Comparison of ENCODE assay signal across 8 cellular contexts in the genomic region with DNA sequence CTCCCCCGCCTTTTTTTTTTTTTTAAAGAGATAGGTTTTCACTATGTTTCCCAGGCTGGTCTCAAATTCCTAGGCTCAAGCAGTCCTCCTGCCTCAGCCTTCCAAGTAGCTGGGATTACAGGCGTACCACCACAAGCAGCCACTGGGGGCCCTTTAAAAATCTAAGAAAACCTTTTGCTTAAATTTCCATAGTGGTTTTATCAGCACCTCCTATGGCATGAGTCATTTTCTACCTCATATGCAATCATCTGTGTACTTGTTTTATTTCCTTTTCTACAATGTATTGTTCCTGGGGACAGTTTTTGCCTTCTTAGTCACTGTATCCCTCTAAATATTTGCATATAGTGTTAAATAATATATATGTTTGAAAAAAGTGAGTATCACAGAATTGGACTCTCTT. TPM values are rescaled to one million over a fixed set of nuclear protein-coding genes. Genes with fewer than 3 reads are reported as not detected.
DNase-seq lines count a peak whose midpoint lies in the region; ATAC-seq and TF ChIP-seq lines count a peak whose summit lies in the region.

No MANE protein-coding gene starts in this region.

- DNase-seq in CD8-positive, alpha-beta T cell = peak in 3 of 7 experiments; percentile 49 to 66 (median 54)
- DNase-seq in HCT116 (ENCODE audit: low read depth, low spot score) (peak; percentile 65), RPMI7951 (ENCODE audit: low read depth) (peak; percentile 72), mesenchymal stem cell (peak; percentile 75), G401 (ENCODE audit: low spot score) (no peak), SKM-1 (lab: John Stamatoyannopoulos, UW; ENCODE audit: unreplicated experiment) (no peak), OCI-M2 (lab: John Stamatoyannopoulos, UW; ENCODE audit: unreplicated experiment) (no peak)
- DNase-seq in activated naive CD8-positive, alpha-beta T cell treated with anti-CD3 and anti-CD28 coated beads, Interleukin-2, amount 10 ng/mL, durations not matched to agents 7 days and 5 days = no peak

- no peaks in the 10 kb centered on the region for H3K9me3 ChIP-seq in CD8-positive, alpha-beta T cell (ENCODE audit: low read length)
- H3K9me3 ChIP-seq in HCT116 (ENCODE audit: control insufficient read depth in 1 of 2, insufficient read depth in 1 of 2, low read depth in 1 of 2, low read length in 2 of 2) (no peaks in the 10 kb centered on the region), mesenchymal stem cell (ENCODE audit: control insufficient read depth, low read length) (no peaks in the 10 kb centered on the region)

- POLR2A ChIA-PET in CD8-positive, alpha-beta T cell (lab: Charles Lee) = no interaction called here
- POLR2A ChIA-PET in HCT116 (lab: Charles Lee) = no interaction called here
- POLR2A ChIA-PET in activated naive CD8-positive, alpha-beta T cell treated with anti-CD3 and anti-CD28 coated beads, Interleukin-2, amount 10 ng/mL, durations not matched to agents 7 days and 5 days (lab: Charles Lee) = interaction anchor here (0.6 to 0.7 kb wide), 2 partner anchors 27 to 32 kb away, joined by 3 read pairs; no protein-coding TSS in a partner anchor

- peaks cover 87% of the 10 kb centered on the region for H3K4me1 Mint-ChIP-seq in CD8-positive, alpha-beta T cell (ENCODE audit: low read depth)
- H3K4me1 Mint-ChIP-seq in activated naive CD8-positive, alpha-beta T cell treated with anti-CD3 and anti-CD28 coated beads, Interleukin-2, amount 10 ng/mL, durations not matched to agents 7 days and 5 days = peaks cover 52% of the 10 kb centered on the region

- intact Hi-C loops in CD8-positive, alpha-beta T cell (cut with DNase I, micrococcal nuclease) = loop anchor here (1.0 to 2.0 kb wide), 4 partner anchors 12 to 73 kb away; a partner anchor contains a TSS
- intact Hi-C loops in HCT116 (cut with micrococcal nuclease) = no loop called here

- H3K4me1 ChIP-seq in CD8-positive, alpha-beta T cell (ENCODE audit: insufficient read depth, low read length) = peaks cover 63% of the 10 kb centered on the region
- H3K4me1 ChIP-seq in HCT116 (ENCODE audit: control insufficient read depth in 1 of 2, insufficient read depth in 2 of 2, low read length in 2 of 2) (peaks cover 16 to 33% of the 10 kb centered on the region in 2 experiments), mesenchymal stem cell (ENCODE audit: control insufficient read depth, insufficient read depth, low read depth, low read length) (peaks cover 8% of the 10 kb centered on the region)

- H2AK5ac ChIP-seq in mesenchymal stem cell (ENCODE audit: low read length, severe bottlenecking) = no peak overlapping the region

- H2BK5ac ChIP-seq in mesenchymal stem cell (ENCODE audit: low read depth, low read length, poor library complexity, severe bottlenecking) = no peak overlapping the region

- H3K9ac ChIP-seq in HCT116 (ENCODE audit: low read length) (no peak overlapping the region), mesenchymal stem cell (ENCODE audit: low read length) (no peak overlapping the region)

- H3K23ac ChIP-seq in mesenchymal stem cell (ENCODE audit: low read length in 2 of 2) = no peak overlapping the region

- no peak overlapping the region for H4K91ac ChIP-seq in mesenchymal stem cell (ENCODE audit: low read length)

- peaks cover 10% of the 10 kb centered on the region for H4K20me1 ChIP-seq in HCT116 (ENCODE audit: insufficient read depth)

- H3K4ac ChIP-seq in mesenchymal stem cell (ENCODE audit: low read depth in 1 of 2, low read length in 2 of 2) = no peak overlapping the region

- in situ Hi-C loops in G401 (cut with HindIII; ENCODE audit: low sequenced_read_pairs) = no loop called here

- H3K14ac ChIP-seq in mesenchymal stem cell (ENCODE audit: low read length in 2 of 2) = no peak overlapping the region

- CTCF ChIA-PET in CD8-positive, alpha-beta T cell (lab: Charles Lee) = no interaction called here
- CTCF ChIA-PET in HCT116 (lab: Charles Lee) = interaction anchor here (1.2 kb wide), 1 partner anchor 13 kb away, joined by 3 read pairs; no protein-coding TSS in a partner anchor

- no peaks in the 10 kb centered on the region for H3K27me3 ChIP-seq in CD8-positive, alpha-beta T cell (ENCODE audit: insufficient read depth, low read length)
- H3K27me3 ChIP-seq in HCT116 (ENCODE audit: insufficient read depth, low read length) = no peaks in the 10 kb centered on the region
- no peaks in the 10 kb centered on the region for H3K27me3 ChIP-seq in mesenchymal stem cell (ENCODE audit: control insufficient read depth in 1 of 2, insufficient read depth in 1 of 2, low read length in 2 of 2)

- peak overlapping the region; percentile 75 for H3K27ac Mint-ChIP-seq in CD8-positive, alpha-beta T cell
- H3K27ac Mint-ChIP-seq in activated naive CD8-positive, alpha-beta T cell treated with anti-CD3 and anti-CD28 coated beads, Interleukin-2, amount 10 ng/mL, durations not matched to agents 7 days and 5 days = peak overlapping the region; percentile 52

- no TSS peak for BruUV-seq in HCT116 (replicated peaks; lab: Mats Ljungman, UMichigan)

- no peak overlapping the region for H2BK12ac ChIP-seq in mesenchymal stem cell (ENCODE audit: low read length in 2 of 2)

- TF ChIP-seq RAD21 in HCT116 (IDR thresholded peaks at IDR 0.05; ENCODE audit: low read depth) = 0 out of 2 replicates have a peak, but pooled peaks have one; percentile 24

- peak overlapping the region; percentile 45 for H3K4me3 Mint-ChIP-seq in CD8-positive, alpha-beta T cell
- no peak overlapping the region for H3K4me3 Mint-ChIP-seq in activated naive CD8-positive, alpha-beta T cell treated with anti-CD3 and anti-CD28 coated beads, Interleukin-2, amount 10 ng/mL, durations not matched to agents 7 days and 5 days

- WGBS in mesenchymal stem cell = 58% methylated on average over 2 of the region's 2 CpGs

- H3K9me3 Mint-ChIP-seq in CD8-positive, alpha-beta T cell = no peaks in the 10 kb centered on the region
- peaks cover 1% of the 10 kb centered on the region for H3K9me3 Mint-ChIP-seq in activated naive CD8-positive, alpha-beta T cell treated with anti-CD3 and anti-CD28 coated beads, Interleukin-2, amount 10 ng/mL, durations not matched to agents 7 days and 5 days

- no peaks in the 10 kb centered on the region for H3K79me1 ChIP-seq in mesenchymal stem cell (replicated peaks; ENCODE audit: low read length, poor library complexity, severe bottlenecking)

- H3K4me2 ChIP-seq in HCT116 (ENCODE audit: low read length) (peak overlapping the region; percentile 30; the same call in 1 of the 2 replicates), mesenchymal stem cell (ENCODE audit: low read length, poor library complexity, severe bottlenecking) (no peak overlapping the region)

- H2BK15ac ChIP-seq in mesenchymal stem cell (ENCODE audit: low read depth, poor library complexity, severe bottlenecking) = no peak overlapping the region

- ATAC-seq in CD8-positive, alpha-beta T cell = peak; percentile 81
- ATAC-seq in HCT116 = peak; percentile 91
- ATAC-seq in activated naive CD8-positive, alpha-beta T cell treated with anti-CD3 and anti-CD28 coated beads, Interleukin-2, amount 10 ng/mL, durations not matched to agents 7 days and 5 days (ENCODE audit: low read depth) = peak; percentile 80

- H3K27me3 Mint-ChIP-seq in CD8-positive, alpha-beta T cell (ENCODE audit: low read depth) = no peaks in the 10 kb centered on the region
- no peaks in the 10 kb centered on the region for H3K27me3 Mint-ChIP-seq in activated naive CD8-positive, alpha-beta T cell treated with anti-CD3 and anti-CD28 coated beads, Interleukin-2, amount 10 ng/mL, durations not matched to agents 7 days and 5 days

- TF ChIP-seq CTCF in CD8-positive, alpha-beta T cell (IDR thresholded peaks at IDR 0.05) = peak; percentile 59
- TF ChIP-seq CTCF in HCT116 (IDR thresholded peaks at IDR 0.05 in 2 of 3, conservative IDR thresholded peaks at IDR 0.05 in 1 of 3; ENCODE audit: borderline replicate concordance in 1 of 3, insufficient read depth in 1 of 3, low read depth in 2 of 3, low read length in 2 of 3) = peak; percentile 16 to 63 (median 55); a peak in 5 of 6 replicates

- no peak for TF ChIP-seq POLR2A in HCT116 (IDR thresholded peaks at IDR 0.05; ENCODE audit: borderline replicate concordance, extremely low read depth, insufficient read depth, insufficient read length)

- RAD21 ChIA-PET in HCT116 (lab: Charles Lee; ENCODE audit: low non-redundant PET in 1 of 2, low total read pairs in 2 of 2, uncharacterized antibody in 2 of 2, unreplicated experiment in 2 of 2) = no interaction called here

- H4K8ac ChIP-seq in mesenchymal stem cell (ENCODE audit: low read length) = no peak overlapping the region

- no peak overlapping the region for H3K27ac ChIP-seq in CD8-positive, alpha-beta T cell (ENCODE audit: low read depth, low read length)
- H3K27ac ChIP-seq in HCT116 (ENCODE audit: low read depth, low read length) (no peak overlapping the region; the same call in 1 of the 2 replicates), mesenchymal stem cell (ENCODE audit: low read length, poor library complexity, severe bottlenecking) (no peak overlapping the region)

- no peaks in the 10 kb centered on the region for H3K36me3 ChIP-seq in CD8-positive, alpha-beta T cell (ENCODE audit: insufficient read depth, low read length)
- H3K36me3 ChIP-seq in HCT116 (ENCODE audit: control insufficient read depth in 1 of 2, insufficient read depth in 2 of 2, low read length in 2 of 2) = no peaks in the 10 kb centered on the region
- H3K36me3 ChIP-seq in mesenchymal stem cell (ENCODE audit: control insufficient read depth in 1 of 2, insufficient read depth in 2 of 2, low read depth in 1 of 2, low read length in 2 of 2) = peaks cover 0 to 21% of the 10 kb centered on the region in 2 experiments

- H2BK120ac ChIP-seq in mesenchymal stem cell (ENCODE audit: low read depth, low read length) = no peak overlapping the region

- no peak overlapping the region for H3K4me3 ChIP-seq in CD8-positive, alpha-beta T cell (ENCODE audit: low read depth, low read length)
- H3K4me3 ChIP-seq in HCT116 (replicated peaks in 1 of 2; ENCODE audit: low read depth in 1 of 2, low read length in 2 of 2) = no peak overlapping the region
- no peak overlapping the region for H3K4me3 ChIP-seq in mesenchymal stem cell (ENCODE audit: insufficient read depth in 1 of 2, low read depth in 1 of 2, low read length in 2 of 2)

- H3K18ac ChIP-seq in mesenchymal stem cell (ENCODE audit: low read depth in 1 of 2, low read length in 2 of 2) = no peak overlapping the region

- no peak overlapping the region for H2AFZ ChIP-seq in HCT116 (ENCODE audit: low read depth, low read length, poor library complexity, severe bottlenecking)
- H2AFZ ChIP-seq in mesenchymal stem cell (ENCODE audit: low read depth, low read length) = no peak overlapping the region

- peaks cover 27% of the 10 kb centered on the region for H3K36me3 Mint-ChIP-seq in CD8-positive, alpha-beta T cell
- H3K36me3 Mint-ChIP-seq in activated naive CD8-positive, alpha-beta T cell treated with anti-CD3 and anti-CD28 coated beads, Interleukin-2, amount 10 ng/mL, durations not matched to agents 7 days and 5 days = peaks cover 20% of the 10 kb centered on the region

- H3K9me2 ChIP-seq in HCT116 (ENCODE audit: insufficient read depth) = no peaks in the 10 kb centered on the region

- peaks cover 95% of the 10 kb centered on the region for H3K79me2 ChIP-seq in HCT116 (ENCODE audit: insufficient read depth, low read length)

RNA-seq across cellular contexts. Expression of a gene that starts 29.2 kb away (rescaled TPM):
- 100 to 1,000 TPM; 173 to 185 TPM for total RNA-seq in CD8-positive, alpha-beta T cell
- 49.4 TPM for total RNA-seq in HCT116 (2021; ENCODE audit: unreplicated experiment)
- polyA plus RNA-seq in HCT116 (2012) = 15.6 and 19.3 TPM in 2 replicates
- total RNA-seq in RPMI7951 (2014; rRNA removed; shearing (Covaris generic)) = 38.6 and 48.7 TPM in 2 replicates
- total RNA-seq in activated naive CD8-positive, alpha-beta T cell treated with anti-CD3 and anti-CD28 coated beads, Interleukin-2, amount 10 ng/mL, durations not matched to agents 7 days and 5 days = 10 to 100 TPM; 91.6 to 94.2 TPM
- polyA plus RNA-seq in mesenchymal stem cell (2013, experiment 1 of 2) = 45.4 TPM
- 47.9 TPM for polyA plus RNA-seq in mesenchymal stem cell (2013, experiment 2 of 2)
- 43.5 and 69.7 TPM in 2 replicates for total RNA-seq in G401 (2014; rRNA removed; shearing (Covaris generic))

Comparison
In these comparisons a context has a peak if more than half of its experiments do, and no peak if none do; other contexts are left out.
1. DNase-seq: peak in HCT116 (single experiment), RPMI7951 (single experiment) and mesenchymal stem cell (single experiment); none in activated naive CD8-positive, alpha-beta T cell treated with anti-CD3 and anti-CD28 coated beads, Interleukin-2, amount 10 ng/mL, durations not matched to agents 7 days and 5 days (single experiment), G401 (single experiment), SKM-1 (single experiment) and OCI-M2 (single experiment).
2. Peak in every context shown above with its lines, with median percentiles within 50 percentile points of each other: ATAC-seq.